In the genomic region with DNA sequence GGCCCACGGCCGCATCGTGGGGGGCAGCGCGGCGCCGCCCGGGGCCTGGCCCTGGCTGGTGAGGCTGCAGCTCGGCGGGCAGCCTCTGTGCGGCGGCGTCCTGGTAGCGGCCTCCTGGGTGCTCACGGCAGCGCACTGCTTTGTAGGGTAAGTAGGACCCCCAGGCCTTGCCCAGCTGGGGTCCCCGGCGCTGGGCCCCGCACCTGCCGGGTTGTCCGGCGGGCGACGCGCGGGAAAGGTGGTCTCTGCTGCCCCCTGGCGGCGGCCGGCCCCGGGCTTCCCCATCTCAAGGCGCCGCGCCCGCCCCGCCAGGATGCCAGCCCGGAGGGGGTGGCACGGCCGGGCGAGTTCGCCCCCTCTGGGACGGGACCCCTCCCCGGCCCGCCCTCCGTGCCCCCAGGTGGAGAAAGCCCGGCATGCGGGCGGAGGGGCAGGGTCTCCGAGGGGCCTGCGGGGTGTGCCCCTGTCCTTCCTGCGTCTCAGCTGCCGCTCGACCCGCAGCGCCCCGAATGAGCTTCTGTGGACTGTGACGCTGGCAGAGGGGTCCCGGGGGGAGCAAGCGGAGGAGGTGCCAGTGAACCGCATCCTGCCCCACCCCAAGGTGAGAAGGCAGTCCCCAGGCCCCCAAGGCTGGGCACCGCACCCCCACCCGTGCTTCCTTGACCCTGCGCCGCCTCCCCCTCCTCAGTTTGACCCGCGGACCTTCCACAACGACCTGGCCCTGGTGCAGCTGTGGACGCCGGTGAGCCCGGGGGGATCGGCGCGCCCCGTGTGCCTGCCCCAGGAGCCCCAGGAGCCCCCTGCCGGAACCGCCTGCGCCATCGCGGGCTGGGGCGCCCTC, we compare ENCODE assay signal across 9 cellular contexts. TPM values are rescaled to one million over a fixed set of nuclear protein-coding genes. Genes with fewer than 3 reads are reported as not detected.
DNase-seq lines count a peak whose midpoint lies in the region; ATAC-seq and TF ChIP-seq lines count a peak whose summit lies in the region.
"Had no signal": no experiment of that assay in that cellular context is flagged by ENCODE, and none has a peak within 500 bp of the region (broad histone marks: within the 10 kb centered on the region; RNA-seq: fewer than 3 reads in every experiment).

No MANE protein-coding gene starts in this region.

- H3K27ac Mint-ChIP-seq in activated CD8-positive, alpha-beta T cell treated with anti-CD3 and anti-CD28 coated beads for 36 hours: no peak overlapping the region
- H3K27ac Mint-ChIP-seq in endodermal cell (no peak overlapping the region), nephron progenitor cell (no peak overlapping the region)

- intact Hi-C loops in activated CD8-positive, alpha-beta T cell treated with anti-CD3 and anti-CD28 coated beads for 36 hours (cut with micrococcal nuclease): loop anchor here (5.0 kb wide), 1 partner anchor 75 kb away; no protein-coding TSS in a partner anchor

- CTCF ChIA-PET in activated CD8-positive, alpha-beta T cell treated with anti-CD3 and anti-CD28 coated beads for 36 hours (lab: Charles Lee): interaction anchor here (0.6 to 2.2 kb wide), 25 partner anchors 9 to 622 kb away, joined by 3 to 18 read pairs (median 4); a partner anchor contains a TSS

- no peak overlapping the region for H3K9ac ChIP-seq in DND-41 (ENCODE audit: low read depth, low read length)
- no peak overlapping the region for H3K9ac ChIP-seq in endodermal cell (ENCODE audit: extremely low read depth, low read length, poor library complexity, severe bottlenecking)

- no peaks in the 10 kb centered on the region for H4K20me1 ChIP-seq in DND-41 (ENCODE audit: insufficient read depth, low read length)

- DNase-seq in DND-41: peak; percentile 48
- DNase-seq in HuH-7.5 (ENCODE audit: low spot score): peak; percentile 85
- DNase-seq in activated CD8-positive, alpha-beta T cell treated with anti-CD3 and anti-CD28 coated beads for 36 hours: peak; percentile 74
- DNase-seq in endodermal cell: peak; percentile 85
- DNase-seq in nephron progenitor cell: peak; percentile 87
- DNase-seq in stromal cell of bone marrow (ENCODE audit: low read depth): peak; percentile 5

- H3K4me1 ChIP-seq in DND-41 (ENCODE audit: insufficient read depth, low read length): peaks cover 2% of the 10 kb centered on the region; the same call in 1 of the 2 replicates
- no peaks in the 10 kb centered on the region for H3K4me1 ChIP-seq in endodermal cell (ENCODE audit: control insufficient read depth, insufficient read depth, low read length)

- H3K4me3 ChIP-seq in DND-41 (ENCODE audit: low read depth in 1 of 2, low read length in 2 of 2) (no peak overlapping the region), endodermal cell (ENCODE audit: low read length) (no peak overlapping the region)
- H3K4me3 ChIP-seq: SJSA1 had no signal

- H3K27me3 ChIP-seq in DND-41 (ENCODE audit: insufficient read depth, low read length, poor library complexity) (no peaks in the 10 kb centered on the region), endodermal cell (ENCODE audit: control insufficient read depth, insufficient read depth, low read length, poor library complexity, severe bottlenecking) (peaks cover 55% of the 10 kb centered on the region)

- no peak overlapping the region for H3K4me2 ChIP-seq in DND-41 (ENCODE audit: insufficient read depth, low read length)

- TF ChIP-seq CTCF in DND-41 (IDR thresholded peaks at IDR 0.05; ENCODE audit: borderline replicate concordance, extremely low read depth, low read length, poor library complexity, severe bottlenecking) (peak; percentile 66), endodermal cell (conservative IDR thresholded peaks at IDR 0.05) (peak; percentile 98), nephron progenitor cell (IDR thresholded peaks at IDR 0.05) (peak; percentile 89)
- peak; percentile 94 for TF ChIP-seq CTCF in activated CD8-positive, alpha-beta T cell treated with anti-CD3 and anti-CD28 coated beads for 36 hours (IDR thresholded peaks at IDR 0.05)

- POLR2A ChIA-PET in activated CD8-positive, alpha-beta T cell treated with anti-CD3 and anti-CD28 coated beads for 36 hours (lab: Charles Lee): interaction anchor here (1.0 kb wide), 1 partner anchor 12 kb away, joined by 3 read pairs; no protein-coding TSS in a partner anchor

- peaks cover 6% of the 10 kb centered on the region for H3K4me1 Mint-ChIP-seq in activated CD8-positive, alpha-beta T cell treated with anti-CD3 and anti-CD28 coated beads for 36 hours (ENCODE audit: low read depth)
- no peaks in the 10 kb centered on the region for H3K4me1 Mint-ChIP-seq in endodermal cell
- peaks cover 40% of the 10 kb centered on the region for H3K4me1 Mint-ChIP-seq in nephron progenitor cell

- H3K27me3 Mint-ChIP-seq in activated CD8-positive, alpha-beta T cell treated with anti-CD3 and anti-CD28 coated beads for 36 hours: peaks cover 38% of the 10 kb centered on the region
- H3K27me3 Mint-ChIP-seq in endodermal cell (ENCODE audit: insufficient read depth): peaks cover 46% of the 10 kb centered on the region
- peaks cover 57% of the 10 kb centered on the region for H3K27me3 Mint-ChIP-seq in nephron progenitor cell (ENCODE audit: low read depth, poor library complexity)

- no peak overlapping the region for H2AFZ ChIP-seq in DND-41 (ENCODE audit: low read depth, low read length)

- 9 to 16% methylated on average over 30 to 79 of the region's 79 CpGs for WGBS in endodermal cell (ENCODE audit: insufficient coverage in 1 of 2, insufficient read length in 1 of 2), 2 experiments

- no peak overlapping the region for H3K4me3 Mint-ChIP-seq in activated CD8-positive, alpha-beta T cell treated with anti-CD3 and anti-CD28 coated beads for 36 hours
- no peak overlapping the region for H3K4me3 Mint-ChIP-seq in endodermal cell
- no peak overlapping the region for H3K4me3 Mint-ChIP-seq in nephron progenitor cell

- H3K36me3 ChIP-seq in DND-41 (ENCODE audit: insufficient read depth, low read length) (no peaks in the 10 kb centered on the region), endodermal cell (ENCODE audit: control insufficient read depth, insufficient read depth, low read length) (no peaks in the 10 kb centered on the region)
- H3K36me3 ChIP-seq: SJSA1 had no signal

- no peaks in the 10 kb centered on the region for H3K36me3 Mint-ChIP-seq in activated CD8-positive, alpha-beta T cell treated with anti-CD3 and anti-CD28 coated beads for 36 hours (ENCODE audit: low read depth)
- no peaks in the 10 kb centered on the region for H3K36me3 Mint-ChIP-seq in endodermal cell (ENCODE audit: low read depth)
- H3K36me3 Mint-ChIP-seq in nephron progenitor cell (ENCODE audit: low read depth): no peaks in the 10 kb centered on the region

- peak; percentile 83 for ATAC-seq in DND-41 (ENCODE audit: insufficient read depth, low read depth)
- ATAC-seq in activated CD8-positive, alpha-beta T cell treated with anti-CD3 and anti-CD28 coated beads for 36 hours: peak; percentile 58
- ATAC-seq in GM18861 (IDR thresholded peaks at IDR 0.05; ENCODE audit: unreplicated experiment): no peak
- ATAC-seq in HG03354 (IDR thresholded peaks at IDR 0.05; ENCODE audit: poor library complexity, severe bottlenecking, unreplicated experiment): no peak

- H3K9me3 ChIP-seq in DND-41 (ENCODE audit: insufficient read depth, low read length, severe bottlenecking) (no peaks in the 10 kb centered on the region), endodermal cell (ENCODE audit: control insufficient read depth, low read length) (no peaks in the 10 kb centered on the region)
- H3K9me3 ChIP-seq: SJSA1 had no signal

- H3K27ac ChIP-seq in DND-41 (ENCODE audit: low read length) (no peak overlapping the region), endodermal cell (ENCODE audit: low read depth, low read length) (no peak overlapping the region)
- H3K27ac ChIP-seq: SJSA1 had no signal

- H3K79me2 ChIP-seq in DND-41 (ENCODE audit: insufficient read depth, low read length): no peaks in the 10 kb centered on the region

- no peaks in the 10 kb centered on the region for H3K9me3 Mint-ChIP-seq in activated CD8-positive, alpha-beta T cell treated with anti-CD3 and anti-CD28 coated beads for 36 hours
- H3K9me3 Mint-ChIP-seq in endodermal cell (no peaks in the 10 kb centered on the region), nephron progenitor cell (no peaks in the 10 kb centered on the region)

RNA-seq across cellular contexts. Expression of a gene that starts 2.0 kb away (rescaled TPM):
- not detected for total RNA-seq in activated CD8-positive, alpha-beta T cell treated with anti-CD3 and anti-CD28 coated beads for 36 hours
- total RNA-seq in endodermal cell: not detected
- polyA plus RNA-seq in endodermal cell (2013, experiment 1 of 2): 8.4 TPM
- polyA plus RNA-seq in endodermal cell (2013, experiment 2 of 2): 3.4 TPM
- total RNA-seq: SJSA1 had no signal

RNA-seq across cellular contexts. Expression of a gene that starts 3.7 kb away (rescaled TPM):
- total RNA-seq in activated CD8-positive, alpha-beta T cell treated with anti-CD3 and anti-CD28 coated beads for 36 hours: not detected
- total RNA-seq in endodermal cell: under 1 TPM in 1 of 2 donors, not detected in 1; 0.11 TPM
- polyA plus RNA-seq in endodermal cell (2013, experiment 1 of 2): 1.2 TPM
- polyA plus RNA-seq in endodermal cell (2013, experiment 2 of 2): 0.70 TPM
- total RNA-seq: SJSA1 had no signal

RNA-seq across cellular contexts. Expression of a gene that starts 17.3 kb away (rescaled TPM):
- total RNA-seq in activated CD8-positive, alpha-beta T cell treated with anti-CD3 and anti-CD28 coated beads for 36 hours: not detected
- total RNA-seq in endodermal cell: not detected
- polyA plus RNA-seq in endodermal cell (2013, experiment 1 of 2): 0.39 TPM
- polyA plus RNA-seq in endodermal cell (2013, experiment 2 of 2): 0.33 TPM
- total RNA-seq: SJSA1 had no signal

RNA-seq across cellular contexts. Expression of a gene that starts 28.1 kb away (rescaled TPM):
- total RNA-seq in activated CD8-positive, alpha-beta T cell treated with anti-CD3 and anti-CD28 coated beads for 36 hours: 1 to 10 TPM; 8.3 to 8.7 TPM
- 1 to 10 TPM; 6.5 to 6.7 TPM for total RNA-seq in endodermal cell
- polyA plus RNA-seq in endodermal cell (2013, experiment 1 of 2): 9.6 TPM
- 9.6 TPM for polyA plus RNA-seq in endodermal cell (2013, experiment 2 of 2)

RNA-seq across cellular contexts. Expression of a gene that starts 28.3 kb away (rescaled TPM):
- total RNA-seq in activated CD8-positive, alpha-beta T cell treated with anti-CD3 and anti-CD28 coated beads for 36 hours: 10 to 100 TPM; 49.2 to 50.4 TPM
- total RNA-seq in endodermal cell: 100 to 1,000 TPM; 105 to 116 TPM
- polyA plus RNA-seq in endodermal cell (2013, experiment 1 of 2): 85.7 TPM
- 95.3 TPM for polyA plus RNA-seq in endodermal cell (2013, experiment 2 of 2)

Comparison
In these comparisons a context has a peak if more than half of its experiments do, and no peak if none do; other contexts are left out.
1. ATAC-seq: peak in DND-41 (single experiment) and activated CD8-positive, alpha-beta T cell treated with anti-CD3 and anti-CD28 coated beads for 36 hours (single experiment); none in GM18861 (single experiment) and HG03354 (single experiment).
2. DNase-seq: peak in every context shown above with its lines; median percentile 87 in nephron progenitor cell; 85 in HuH-7.5; 85 in endodermal cell; 74 in activated CD8-positive, alpha-beta T cell treated with anti-CD3 and anti-CD28 coated beads for 36 hours; 48 in DND-41; 5 in stromal cell of bone marrow.
3. Peak in every context shown above with its lines, with median percentiles within 50 percentile points of each other: CTCF ChIP-seq.